In the genomic region with DNA sequence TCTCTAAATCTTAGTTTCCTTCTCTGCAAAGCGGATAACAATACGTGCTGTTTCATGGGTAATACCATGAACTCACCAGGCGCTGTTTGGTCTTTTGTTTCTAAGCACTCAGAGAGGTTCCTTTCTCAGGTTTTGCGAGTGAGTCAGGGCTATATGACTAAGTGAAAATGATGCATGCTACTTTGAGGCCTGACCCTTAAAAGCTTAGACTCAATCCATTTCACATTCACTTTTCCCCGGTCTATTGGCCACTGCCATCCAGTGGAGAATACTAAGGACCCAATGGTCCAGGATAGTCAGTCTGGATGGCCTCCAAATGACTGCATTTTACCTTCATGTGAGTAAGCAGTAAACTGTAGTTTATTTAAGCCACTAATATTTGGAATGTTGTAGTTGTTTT, we compare ENCODE assay signal across 13 cellular contexts.
A peak's percentile ranks its signal among the peaks of the same experiment; 100 is the strongest.
DNase-seq lines count a peak whose midpoint lies in the region; ATAC-seq, FAIRE-seq and TF ChIP-seq lines count a peak whose summit lies in the region.
"Had no signal": no experiment of that assay in that cellular context is flagged by ENCODE, and none has a peak within 500 bp of the region (broad histone marks: within the 10 kb centered on the region; RNA-seq: fewer than 3 reads in every experiment).

No MANE protein-coding gene starts in this region.

- in situ Hi-C loops in astrocyte of the spinal cord (cut with HindIII; ENCODE audit: low sequenced_read_pairs) = no loop called here

- no peaks in the 10 kb centered on the region for H3K36me3 ChIP-seq in heart right ventricle
- H3K36me3 ChIP-seq: adrenal gland, BLaER1, left lung had no signal

- CTCF ChIA-PET in AG04450 (lab: Charles Lee) = no interaction called here

- POLR2A ChIA-PET in AG04450 (lab: Yijun Ruan, JAX) = no interaction called here

- DNase-seq in AG04450 (ENCODE audit: low read depth, low spot score) (peak; percentile 52), HTR-8/SVneo (ENCODE audit: insufficient read length, low spot score) (peak; percentile 27), astrocyte of the spinal cord (ENCODE audit: low read depth, low spot score) (peak; percentile 95), iPS-NIHi11 (ENCODE audit: low spot score) (peak; percentile 6), NCI-H2107 (lab: John Stamatoyannopoulos, UW) (no peak), heart right ventricle (no peak)
- no peak for DNase-seq in effector CD4-positive, alpha-beta T cell
- DNase-seq: activated CD8-positive, alpha-beta memory T cell treated with anti-CD3 and anti-CD28 coated beads, Interleukin-2, amount 50 U/mL, for 4 hours; adrenal gland; left lung; occipital lobe had no signal

- H3K27ac ChIP-seq in AG04450 (ENCODE audit: low read depth, low read length) (no peak overlapping the region), heart right ventricle (no peak overlapping the region)
- H3K27ac ChIP-seq: adrenal gland, BLaER1, left lung had no signal

- ATAC-seq in GM21390 (IDR thresholded peaks at IDR 0.05; ENCODE audit: unreplicated experiment) = no peak
- no peak for ATAC-seq in heart right ventricle
- ATAC-seq: left lung had no signal

- intact Hi-C loops in heart right ventricle (cut with DNase I) = no loop called here

- H3K27me3 ChIP-seq in AG04450 (ENCODE audit: control insufficient read depth, insufficient read depth, low read length) (no peaks in the 10 kb centered on the region), heart right ventricle (no peaks in the 10 kb centered on the region)
- H3K27me3 ChIP-seq: adrenal gland, BLaER1, left lung had no signal

- TF ChIP-seq CTCF in AG04450 (IDR thresholded peaks at IDR 0.05; ENCODE audit: low read depth, low read length) = peak; percentile 55
- TF ChIP-seq CTCF in astrocyte of the spinal cord (IDR thresholded peaks at IDR 0.05; ENCODE audit: low read depth, low read length) = peak; percentile 50
- TF ChIP-seq CTCF in heart right ventricle (IDR thresholded peaks at IDR 0.05) = no peak

- H3K9me3 ChIP-seq in AG04450 (ENCODE audit: control insufficient read depth, insufficient read depth, low read length) (no peaks in the 10 kb centered on the region), heart right ventricle (peaks cover 0 to 9% (median 0%) of the 10 kb centered on the region in 11 donors)
- H3K9me3 ChIP-seq: adrenal gland had no signal

- H3K4me3 ChIP-seq in AG04450 (ENCODE audit: low read depth, low read length) = no peak overlapping the region
- H3K4me3 ChIP-seq in astrocyte of the spinal cord (ENCODE audit: low read depth, low read length) = no peak overlapping the region
- H3K4me3 ChIP-seq in heart right ventricle = no peak overlapping the region
- H3K4me3 ChIP-seq: adrenal gland, BLaER1, left lung had no signal

- 95 to 96% methylated on average over 5 of the region's 5 CpGs for WGBS in heart right ventricle, 2 donors

- H3K4me1 ChIP-seq in heart right ventricle = no peaks in the 10 kb centered on the region
- H3K4me1 ChIP-seq: adrenal gland, left lung had no signal

- FAIRE-seq in HTR-8/SVneo (lab: Jason Lieb, UNC) = no peak

Comparison
In these comparisons a context has a peak if more than half of its experiments do, and no peak if none do; other contexts are left out.
1. DNase-seq: peak in AG04450 (single experiment), HTR-8/SVneo (single experiment), astrocyte of the spinal cord (single experiment) and iPS-NIHi11 (single experiment); none in NCI-H2107 (single experiment), heart right ventricle (0 of 2) and effector CD4-positive, alpha-beta T cell (single experiment).
2. CTCF ChIP-seq: peak in AG04450 (single experiment) and astrocyte of the spinal cord (single experiment); none in heart right ventricle (0 of 9).